ENCODE assay signal across 18 cellular contexts in the genomic region with DNA sequence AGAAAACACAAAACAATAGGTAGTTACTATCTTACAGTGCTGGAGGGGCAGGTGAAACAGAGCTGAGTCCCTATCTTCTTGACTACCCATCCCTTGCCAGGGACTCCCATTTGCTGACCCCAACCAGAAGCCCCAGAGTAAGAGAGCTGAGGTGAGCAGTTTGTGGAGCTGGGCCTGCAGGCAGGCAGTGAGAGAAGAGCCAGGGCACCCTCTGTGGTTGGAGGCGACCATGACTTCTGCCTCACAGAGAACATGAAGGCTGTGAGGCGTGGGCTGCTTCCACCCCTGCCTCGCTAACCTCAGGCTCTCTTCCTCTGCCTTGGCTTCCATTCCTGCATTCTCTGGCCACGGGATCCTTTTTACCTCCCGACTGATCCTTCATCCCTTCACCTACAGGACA. TPM values are rescaled to one million over a fixed set of nuclear protein-coding genes. Genes with fewer than 3 reads are reported as not detected.
A peak's percentile ranks its signal among the peaks of the same experiment; 100 is the strongest.
DNase-seq lines count a peak whose midpoint lies in the region; ATAC-seq and TF ChIP-seq lines count a peak whose summit lies in the region.
"Had no signal": no experiment of that assay in that cellular context is flagged by ENCODE, and none has a peak within 500 bp of the region (broad histone marks: within the 10 kb centered on the region; RNA-seq: fewer than 3 reads in every experiment).

No MANE protein-coding gene starts in this region.

- ATAC-seq in IMR-90 (ENCODE audit: low read depth) = no peak
- no peak for ATAC-seq in HG03442 (IDR thresholded peaks at IDR 0.05; ENCODE audit: unreplicated experiment)

- H3K4me1 ChIP-seq in IMR-90 (ENCODE audit: control insufficient read depth, insufficient read depth, low read length) (peaks cover 30% of the 10 kb centered on the region), mesenchymal stem cell (ENCODE audit: control insufficient read depth, insufficient read depth, low read depth, low read length) (peaks cover 14% of the 10 kb centered on the region), thyroid gland (peaks cover 53 to 63% of the 10 kb centered on the region in 2 donors)

- H3K18ac ChIP-seq in IMR-90 (ENCODE audit: low read depth, low read length) = peak overlapping the region; percentile 30; the same call in 1 of the 2 replicates
- no peak overlapping the region for H3K18ac ChIP-seq in mesenchymal stem cell (ENCODE audit: low read depth in 1 of 2, low read length in 2 of 2)

- no peaks in the 10 kb centered on the region for H3K9me3 Mint-ChIP-seq in activated T-helper 2 cell treated with anti-CD3 and anti-CD28 coated beads, Interferon-gamma antibody, Interleukin-2, Interleukin-4, amounts not matched to agents 10 μg/mL and 5 μg/mL and 100 μg/mL, durations not matched to agents 14 hours and 24 hours and 36 hours
- H3K9me3 Mint-ChIP-seq: CD4-positive, alpha-beta T cell had no signal

- H3K27me3 ChIP-seq in IMR-90 (ENCODE audit: control insufficient read depth, insufficient read depth, low read length) (no peaks in the 10 kb centered on the region), mesenchymal stem cell (ENCODE audit: control insufficient read depth in 1 of 2, insufficient read depth in 1 of 2, low read length in 2 of 2) (no peaks in the 10 kb centered on the region), thyroid gland (no peaks in the 10 kb centered on the region)
- H3K27me3 ChIP-seq: SJSA1 had no signal

- no peaks in the 10 kb centered on the region for H3K9me3 ChIP-seq in IMR-90 (ENCODE audit: control insufficient read depth, insufficient read depth, low read length)
- H3K9me3 ChIP-seq in mesenchymal stem cell (ENCODE audit: control insufficient read depth, low read length) = no peaks in the 10 kb centered on the region
- H3K9me3 ChIP-seq in thyroid gland = no peaks in the 10 kb centered on the region

- H2AK5ac ChIP-seq in IMR-90 (ENCODE audit: low read depth, low read length) (peak overlapping the region; percentile 29; the same call in 1 of the 2 replicates), mesenchymal stem cell (ENCODE audit: low read length, severe bottlenecking) (peak overlapping the region; percentile 25)

- POLR2A ChIA-PET in IMR-90 (lab: Charles Lee; ENCODE audit: unreplicated experiment) = no interaction called here

- H3K14ac ChIP-seq in IMR-90 (replicated peaks; ENCODE audit: low read depth, low read length) (no peak overlapping the region; the same call in 1 of the 2 replicates), mesenchymal stem cell (ENCODE audit: low read length in 2 of 2) (no peak overlapping the region)

- no peak overlapping the region for H2BK20ac ChIP-seq in IMR-90 (ENCODE audit: low read depth, low read length)

- in situ Hi-C loops in IMR-90 (cut with MboI; ENCODE audit: low sequenced_read_pairs) = no loop called here

- no TSS peak for BruUV-seq in IMR-90 (replicated peaks; lab: Mats Ljungman, UMichigan)

- H3K79me1 ChIP-seq in IMR-90 (ENCODE audit: low read depth in 1 of 2, low read length in 2 of 2) = peaks cover 66 to 87% of the 10 kb centered on the region in 2 experiments
- peaks cover 32% of the 10 kb centered on the region for H3K79me1 ChIP-seq in mesenchymal stem cell (replicated peaks; ENCODE audit: low read length, poor library complexity, severe bottlenecking)

- H3K9ac ChIP-seq in IMR-90 (ENCODE audit: low read depth, low read length) (no peak overlapping the region), mesenchymal stem cell (ENCODE audit: low read length) (no peak overlapping the region)

- H3K4ac ChIP-seq in IMR-90 (ENCODE audit: low read depth, low read length) (peak overlapping the region; percentile 34), mesenchymal stem cell (ENCODE audit: low read depth in 1 of 2, low read length in 2 of 2) (peak overlapping the region; percentile 20 to 35)

- H4K5ac ChIP-seq in IMR-90 (ENCODE audit: low read depth, low read length) = peak overlapping the region; percentile 61; the same call in 1 of the 2 replicates

- dilution Hi-C loops in IMR-90 (cut with HindIII; ENCODE audit: low sequenced_read_pairs, unreplicated experiment) = no loop called here

- H3K27ac ChIP-seq in IMR-90 (ENCODE audit: insufficient read depth, low read length) = peak overlapping the region; percentile 17; the same call in 1 of the 2 replicates
- peak overlapping the region; percentile 48 for H3K27ac ChIP-seq in cingulate gyrus (ENCODE audit: low read depth, low read length)
- no peak overlapping the region for H3K27ac ChIP-seq in mesenchymal stem cell (ENCODE audit: low read length, poor library complexity, severe bottlenecking)
- H3K27ac ChIP-seq in thyroid gland = peak overlapping the region; percentile 80 to 95 (median 93)
- H3K27ac ChIP-seq: HL-60, SJSA1 had no signal

- H3K56ac ChIP-seq in IMR-90 (ENCODE audit: extremely low read depth, insufficient read depth, low read length) = no peak overlapping the region

- H3K4me3 ChIP-seq in IMR-90 (ENCODE audit: insufficient read depth, low read depth, low read length) (no peak overlapping the region), mesenchymal stem cell (ENCODE audit: insufficient read depth in 1 of 2, low read depth in 1 of 2, low read length in 2 of 2) (no peak overlapping the region), thyroid gland (replicated peaks in 1 of 3) (no peak overlapping the region)
- H3K4me3 ChIP-seq: SJSA1 had no signal

- CTCF ChIA-PET in IMR-90 (lab: Yijun Ruan, JAX) = interaction anchor here (1.1 kb wide), 1 partner anchor 38 kb away, joined by 3 read pairs; no protein-coding TSS in a partner anchor

- DNase-seq in IMR-90 = no peak
- DNase-seq in mesenchymal stem cell = no peak
- DNase-seq in thyroid gland = no peak
- DNase-seq in activated T-helper 2 cell treated with anti-CD3 and anti-CD28 coated beads, Interferon-gamma antibody, Interleukin-2, Interleukin-4, amounts not matched to agents 10 μg/mL and 5 μg/mL and 100 μg/mL, durations not matched to agents 14 hours and 24 hours and 36 hours (ENCODE audit: low spot score) = no peak
- DNase-seq in T1000 (lab: John Stamatoyannopoulos, UW) = no peak
- DNase-seq in GM19240 (ENCODE audit: insufficient read length, low spot score) = no peak
- DNase-seq: ACHN; CD4-positive, alpha-beta T cell; HCEC 1CT; KBM-7; NCI-H1694; NCI-H2107; NK-92 treated with Interleukin-12 subunit alpha and Interleukin-12 subunit beta, amount 100 ng/mL, for 24 hours had no signal

- no peak overlapping the region for H3K27ac Mint-ChIP-seq in activated T-helper 2 cell treated with anti-CD3 and anti-CD28 coated beads, Interferon-gamma antibody, Interleukin-2, Interleukin-4, amounts not matched to agents 10 μg/mL and 5 μg/mL and 100 μg/mL, durations not matched to agents 14 hours and 24 hours and 36 hours
- H3K27ac Mint-ChIP-seq: CD4-positive, alpha-beta T cell had no signal

- H3K9me1 ChIP-seq in IMR-90 (ENCODE audit: insufficient read depth, low read length) = peaks cover 30% of the 10 kb centered on the region

- H2BK12ac ChIP-seq in mesenchymal stem cell (ENCODE audit: low read length in 2 of 2) = peak overlapping the region; percentile 40 to 78

- H4K91ac ChIP-seq in IMR-90 (ENCODE audit: insufficient read depth, low read depth, low read length) (no peak overlapping the region; the same call in 1 of the 2 replicates), mesenchymal stem cell (ENCODE audit: low read length) (peak overlapping the region; percentile 57)

- H3K4me3 Mint-ChIP-seq in activated T-helper 2 cell treated with anti-CD3 and anti-CD28 coated beads, Interferon-gamma antibody, Interleukin-2, Interleukin-4, amounts not matched to agents 10 μg/mL and 5 μg/mL and 100 μg/mL, durations not matched to agents 14 hours and 24 hours and 36 hours (ENCODE audit: low read depth) = no peak overlapping the region
- H3K4me3 Mint-ChIP-seq: CD4-positive, alpha-beta T cell had no signal

- H2BK120ac ChIP-seq in IMR-90 (ENCODE audit: low read depth, low read length) (no peak overlapping the region), mesenchymal stem cell (ENCODE audit: low read depth, low read length) (no peak overlapping the region)

- H3K23ac ChIP-seq in IMR-90 (ENCODE audit: low read depth, low read length) (no peak overlapping the region), mesenchymal stem cell (ENCODE audit: low read length in 2 of 2) (no peak overlapping the region)

- H2AK9ac ChIP-seq in IMR-90 (replicated peaks; ENCODE audit: low read depth, low read length, poor library complexity) = no peak overlapping the region

- no peaks in the 10 kb centered on the region for H3K4me1 Mint-ChIP-seq in activated T-helper 2 cell treated with anti-CD3 and anti-CD28 coated beads, Interferon-gamma antibody, Interleukin-2, Interleukin-4, amounts not matched to agents 10 μg/mL and 5 μg/mL and 100 μg/mL, durations not matched to agents 14 hours and 24 hours and 36 hours (ENCODE audit: low read depth)

- peak overlapping the region in 1 of 2 experiments; percentile 43; a peak in 1 of 4 replicates for H4K8ac ChIP-seq in IMR-90 (ENCODE audit: low read depth in 2 of 2, low read length in 2 of 2)
- H4K8ac ChIP-seq in mesenchymal stem cell (ENCODE audit: low read length) = peak overlapping the region; percentile 27

- intact Hi-C loops in IMR-90 (cut with micrococcal nuclease) = no loop called here
- intact Hi-C loops in thyroid gland (cut with DNase I) = loop anchor here (10.0 kb wide), 1 partner anchor 70 kb away; no protein-coding TSS in a partner anchor
- intact Hi-C loops in activated T-helper 2 cell treated with anti-CD3 and anti-CD28 coated beads, Interferon-gamma antibody, Interleukin-2, Interleukin-4, amounts not matched to agents 10 μg/mL and 5 μg/mL and 100 μg/mL, durations not matched to agents 14 hours and 24 hours and 36 hours (cut with micrococcal nuclease) = no loop called here

- H3K4me2 ChIP-seq in IMR-90 (ENCODE audit: low read depth, low read length) (no peak overlapping the region), mesenchymal stem cell (ENCODE audit: low read length, poor library complexity, severe bottlenecking) (no peak overlapping the region)

- TF ChIP-seq POLR2A in IMR-90 (IDR thresholded peaks at IDR 0.05; ENCODE audit: low read depth, low read length) = no peak
- no peak for TF ChIP-seq POLR2A in thyroid gland (IDR thresholded peaks at IDR 0.05)

- no peak overlapping the region for H2BK15ac ChIP-seq in IMR-90 (ENCODE audit: low read depth, low read length)
- H2BK15ac ChIP-seq in mesenchymal stem cell (ENCODE audit: low read depth, poor library complexity, severe bottlenecking) = peak overlapping the region; percentile 40

- H2BK5ac ChIP-seq in IMR-90 (ENCODE audit: low read depth, low read length, poor library complexity, severe bottlenecking) (no peak overlapping the region), mesenchymal stem cell (ENCODE audit: low read depth, low read length, poor library complexity, severe bottlenecking) (no peak overlapping the region)

- peaks cover 15% of the 10 kb centered on the region; the same call in 1 of the 2 replicates for H4K20me1 ChIP-seq in IMR-90 (ENCODE audit: insufficient read depth, low read length)

- TF ChIP-seq RAD21 in IMR-90 (IDR thresholded peaks at IDR 0.05; ENCODE audit: low read length) = no peak

- peaks cover 12% of the 10 kb centered on the region for H3K36me3 ChIP-seq in IMR-90 (ENCODE audit: control insufficient read depth, insufficient read depth, low read length)
- H3K36me3 ChIP-seq in mesenchymal stem cell (ENCODE audit: control insufficient read depth in 1 of 2, insufficient read depth in 2 of 2, low read depth in 1 of 2, low read length in 2 of 2) = peaks cover 9 to 13% of the 10 kb centered on the region in 2 experiments
- H3K36me3 ChIP-seq in thyroid gland = no peaks in the 10 kb centered on the region

- H3K27me3 Mint-ChIP-seq in activated T-helper 2 cell treated with anti-CD3 and anti-CD28 coated beads, Interferon-gamma antibody, Interleukin-2, Interleukin-4, amounts not matched to agents 10 μg/mL and 5 μg/mL and 100 μg/mL, durations not matched to agents 14 hours and 24 hours and 36 hours (ENCODE audit: low read depth) = peaks cover 1% of the 10 kb centered on the region

- no peak for TF ChIP-seq CTCF in IMR-90 (conservative IDR thresholded peaks at IDR 0.05; ENCODE audit: low read depth, low read length)
- TF ChIP-seq CTCF in thyroid gland (IDR thresholded peaks at IDR 0.05) = no peak

- 96% methylated on average over 3 of the region's 5 CpGs; no CpG with 5 or more reads in 1 of the 2 experiments for WGBS in IMR-90 (ENCODE audit: extremely low coverage in 2 of 2, insufficient read length in 1 of 2), 2 experiments
- WGBS in mesenchymal stem cell = 94% methylated on average over 5 of the region's 5 CpGs
- WGBS in thyroid gland, 2 donors = 87 to 92% methylated on average over 5 of the region's 5 CpGs

- H2AFZ ChIP-seq in IMR-90 (replicated peaks; ENCODE audit: low read length, poor library complexity) (no peak overlapping the region), mesenchymal stem cell (ENCODE audit: low read depth, low read length) (no peak overlapping the region)

- H3K36me3 Mint-ChIP-seq in activated T-helper 2 cell treated with anti-CD3 and anti-CD28 coated beads, Interferon-gamma antibody, Interleukin-2, Interleukin-4, amounts not matched to agents 10 μg/mL and 5 μg/mL and 100 μg/mL, durations not matched to agents 14 hours and 24 hours and 36 hours (ENCODE audit: low read depth) = no peaks in the 10 kb centered on the region

RNA-seq across cellular contexts. Expression of gene RNF113B, which starts 47.5 kb away (rescaled TPM):
- total RNA-seq in IMR-90 (2012; rRNA removed) (not detected in 2 replicates), thyroid gland (not detected)
- not detected in 2 replicates for polyA plus RNA-seq in IMR-90 (2012; rRNA removed)
- polyA plus RNA-seq in IMR-90 (2012; cell fraction: cytosol; rRNA removed) = not detected in 2 replicates
- not detected in 2 replicates for polyA plus RNA-seq in IMR-90 (2012; cell fraction: nucleus; rRNA removed; ENCODE audit: low replicate concordance)
- not detected for polyA plus RNA-seq in mesenchymal stem cell (2013, experiment 1 of 2)
- not detected for polyA plus RNA-seq in mesenchymal stem cell (2013, experiment 2 of 2)
- not detected in 2 replicates for total RNA-seq in activated T-helper 2 cell treated with anti-CD3 and anti-CD28 coated beads, Interferon-gamma antibody, Interleukin-2, Interleukin-4, amounts not matched to agents 10 μg/mL and 5 μg/mL and 100 μg/mL, durations not matched to agents 14 hours and 24 hours and 36 hours
- total RNA-seq: CD4-positive, alpha-beta T cell; Daoy; SJSA1 had no signal
